13 cellular contexts compared by ENCODE assay signal in the genomic region with DNA sequence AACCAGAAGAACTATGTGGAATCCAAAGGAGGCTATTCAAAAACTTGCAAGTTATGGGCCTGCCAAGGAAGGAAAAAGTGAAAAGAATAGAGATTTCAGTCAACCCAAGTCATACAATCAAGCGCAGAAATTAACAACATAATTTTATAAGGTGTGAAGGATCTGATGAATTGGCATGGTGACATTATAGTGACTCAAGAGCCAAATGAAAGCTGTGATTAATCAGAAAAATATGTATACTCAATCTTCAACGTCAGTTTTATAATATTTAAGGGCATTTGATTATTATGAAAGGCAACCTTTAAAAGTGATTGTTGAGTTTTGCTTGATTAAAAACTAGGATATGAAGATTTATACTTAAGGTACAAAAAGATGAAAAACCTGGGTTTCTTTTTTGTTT. TPM values are rescaled to one million over a fixed set of nuclear protein-coding genes. Genes with fewer than 3 reads are reported as not detected.
A peak's percentile ranks its signal among the peaks of the same experiment; 100 is the strongest.
DNase-seq lines count a peak whose midpoint lies in the region; ATAC-seq and TF ChIP-seq lines count a peak whose summit lies in the region.
"Had no signal": no experiment of that assay in that cellular context is flagged by ENCODE, and none has a peak within 500 bp of the region (broad histone marks: within the 10 kb centered on the region; RNA-seq: fewer than 3 reads in every experiment).

No MANE protein-coding gene starts in this region.

- TF ChIP-seq CTCF in SK-N-SH (IDR thresholded peaks at IDR 0.05), result no peak
- TF ChIP-seq CTCF in Loucy (conservative IDR thresholded peaks at IDR 0.05; ENCODE audit: low read length), result no peak
- no peak for TF ChIP-seq CTCF in osteoblast (IDR thresholded peaks at IDR 0.05; ENCODE audit: extremely low read depth, low read depth, low read length)
- TF ChIP-seq CTCF in WTC11 (IDR thresholded peaks at IDR 0.05), result no peak

- H3K27ac ChIP-seq in SK-N-SH (ENCODE audit: low read depth in 2 of 2, low read length in 1 of 2) (peak overlapping the region in 1 of 2 experiments; percentile 63; a peak in 1 of 4 replicates), osteoblast (ENCODE audit: low read depth, low read length) (peak overlapping the region; percentile 11)
- H3K27ac ChIP-seq: right lobe of liver, thyroid gland had no signal

- no peaks in the 10 kb centered on the region for H3K9me2 ChIP-seq in SK-N-SH
- H3K9me2 ChIP-seq in Loucy (replicated peaks; ENCODE audit: low read depth, low read length), result no peaks in the 10 kb centered on the region

- H2AFZ ChIP-seq in SK-N-SH (ENCODE audit: low read depth), result 0 out of 2 replicates have a peak overlapping the region, but pooled peaks have one; percentile 19
- peak overlapping the region; percentile 37; the same call in 1 of the 2 replicates for H2AFZ ChIP-seq in Loucy (ENCODE audit: low read length)
- no peak overlapping the region for H2AFZ ChIP-seq in osteoblast (ENCODE audit: low read length)

- H3K27me3 ChIP-seq in SK-N-SH (ENCODE audit: insufficient read depth), result peaks cover 13% of the 10 kb centered on the region; the same call in 1 of the 2 replicates
- H3K27me3 ChIP-seq in Loucy (ENCODE audit: insufficient read depth, low read length, poor library complexity, severe bottlenecking), result no peaks in the 10 kb centered on the region
- H3K27me3 ChIP-seq in osteoblast (ENCODE audit: insufficient read depth, low read length), result no peaks in the 10 kb centered on the region
- H3K27me3 ChIP-seq: right lobe of liver, thyroid gland had no signal

- no peak for ATAC-seq in SK-N-SH treated with all-trans-retinoic acid at 6 μM for 48 hours
- no peak for ATAC-seq in WTC11
- ATAC-seq: right lobe of liver had no signal

- H4K20me1 ChIP-seq in SK-N-SH (ENCODE audit: insufficient read depth), result no peaks in the 10 kb centered on the region
- H4K20me1 ChIP-seq in Loucy (ENCODE audit: insufficient read depth, low read length, poor library complexity, severe bottlenecking), result no peaks in the 10 kb centered on the region
- no peaks in the 10 kb centered on the region for H4K20me1 ChIP-seq in osteoblast (ENCODE audit: insufficient read depth, low read length)

- H3F3A ChIP-seq in SK-N-SH (replicated peaks; ENCODE audit: insufficient read depth), result no peaks in the 10 kb centered on the region
- H3F3A ChIP-seq in Loucy (ENCODE audit: low read depth), result no peaks in the 10 kb centered on the region

- H3K27ac Mint-ChIP-seq in dendritic cell treated with granulocyte-macrophage colony-stimulating factor and Interleukin-4, amounts not matched to agents 40 ng/mL and 50 ng/mL, for 4 days, result peak overlapping the region; percentile 91
- no peak overlapping the region; the same call in 1 of the 2 replicates for H3K27ac Mint-ChIP-seq in WTC11

- H3K9me3 ChIP-seq in SK-N-SH, result no peaks in the 10 kb centered on the region
- no peaks in the 10 kb centered on the region for H3K9me3 ChIP-seq in Loucy (ENCODE audit: insufficient read depth, low read depth, low read length)
- no peaks in the 10 kb centered on the region for H3K9me3 ChIP-seq in osteoblast (ENCODE audit: low read depth, low read length)
- H3K9me3 ChIP-seq: right lobe of liver, thyroid gland had no signal

- no peaks in the 10 kb centered on the region for H3K9me3 Mint-ChIP-seq in dendritic cell treated with granulocyte-macrophage colony-stimulating factor and Interleukin-4, amounts not matched to agents 40 ng/mL and 50 ng/mL, for 4 days
- H3K9me3 Mint-ChIP-seq in WTC11, result no peaks in the 10 kb centered on the region

- 58% methylated on average over 2 of the region's 2 CpGs for WGBS in SK-N-SH (ENCODE audit: low lambda C conversion rate)

- H3K4me3 ChIP-seq in SK-N-SH (ENCODE audit: low read depth in 2 of 2, low read length in 1 of 2) (no peak overlapping the region), Loucy (ENCODE audit: low read length, poor library complexity, severe bottlenecking) (no peak overlapping the region), osteoblast (ENCODE audit: insufficient read depth, low read length) (no peak overlapping the region)
- H3K4me3 ChIP-seq: right lobe of liver, thyroid gland had no signal

- CTCF ChIA-PET in SK-N-SH (lab: Yijun Ruan, JAX) (interaction anchor here (2.1 to 3.2 kb wide), 2 partner anchors 12 to 55 kb away, joined by 8 to 23 read pairs; no protein-coding TSS in a partner anchor), WTC11 (lab: Charles Lee) (interaction anchor here (1.6 kb wide), 1 partner anchor 54 kb away, joined by 5 read pairs; no protein-coding TSS in a partner anchor)

- TF ChIP-seq RAD21 in SK-N-SH (IDR thresholded peaks at IDR 0.05; ENCODE audit: low read length), result no peak

- H3K9ac ChIP-seq in SK-N-SH (no peak overlapping the region), Loucy (ENCODE audit: low read depth, low read length, poor library complexity, severe bottlenecking) (no peak overlapping the region)

- H3K36me3 Mint-ChIP-seq in dendritic cell treated with granulocyte-macrophage colony-stimulating factor and Interleukin-4, amounts not matched to agents 40 ng/mL and 50 ng/mL, for 4 days (ENCODE audit: low read depth), result no peaks in the 10 kb centered on the region
- no peaks in the 10 kb centered on the region for H3K36me3 Mint-ChIP-seq in WTC11

- no peaks in the 10 kb centered on the region for H3K27me3 Mint-ChIP-seq in dendritic cell treated with granulocyte-macrophage colony-stimulating factor and Interleukin-4, amounts not matched to agents 40 ng/mL and 50 ng/mL, for 4 days
- H3K27me3 Mint-ChIP-seq in WTC11 (ENCODE audit: low read depth), result no peaks in the 10 kb centered on the region; the same call in 1 of the 2 replicates

- H3K79me2 ChIP-seq in SK-N-SH (ENCODE audit: insufficient read depth) (no peaks in the 10 kb centered on the region), Loucy (ENCODE audit: insufficient read depth, low read length) (no peaks in the 10 kb centered on the region), osteoblast (ENCODE audit: insufficient read depth, low read length) (no peaks in the 10 kb centered on the region)

- H3K4me1 ChIP-seq in SK-N-SH (ENCODE audit: control insufficient read depth in 1 of 2, insufficient read depth in 2 of 2, low read depth in 1 of 2, low read length in 1 of 2) (peaks cover 0 to 6% of the 10 kb centered on the region in 2 experiments; a peak in 2 of 4 replicates), Loucy (ENCODE audit: insufficient read depth, low read length, poor library complexity, severe bottlenecking) (peaks cover 25% of the 10 kb centered on the region), osteoblast (ENCODE audit: insufficient read depth, low read length) (peaks cover 17% of the 10 kb centered on the region)

- H3K36me3 ChIP-seq in SK-N-SH (replicated peaks in 1 of 2; ENCODE audit: control insufficient read depth in 1 of 2, insufficient read depth in 2 of 2, low read length in 1 of 2), result no peaks in the 10 kb centered on the region
- no peaks in the 10 kb centered on the region for H3K36me3 ChIP-seq in Loucy (ENCODE audit: insufficient read depth, low read length)
- no peaks in the 10 kb centered on the region for H3K36me3 ChIP-seq in osteoblast (ENCODE audit: insufficient read depth, low read length)
- H3K36me3 ChIP-seq: right lobe of liver, thyroid gland had no signal

- DNase-seq in SK-N-SH (no peak), osteoblast (ENCODE audit: insufficient read length, low spot score, missing footprints) (no peak), GM03348 (ENCODE audit: low spot score) (no peak), WTC11 (ENCODE audit: low spot score) (no peak)
- DNase-seq in stimulated activated CD4-positive, alpha-beta T cell treated with anti-CD3 and anti-CD28 coated beads, Interleukin-4, amount 100 ng/mL, for 24 hours, result no peak
- DNase-seq: 8988T, DMS 273 treated with DMSO at 0.1 percent for 48 hours, NCI-H510A, right lobe of liver, thyroid gland had no signal

- no peak overlapping the region for H3K4me2 ChIP-seq in SK-N-SH
- H3K4me2 ChIP-seq in Loucy (ENCODE audit: low read depth, low read length, poor library complexity, severe bottlenecking), result no peak overlapping the region
- no peak overlapping the region for H3K4me2 ChIP-seq in osteoblast (ENCODE audit: insufficient read depth, low read length)

- no peak overlapping the region for H3K4me3 Mint-ChIP-seq in dendritic cell treated with granulocyte-macrophage colony-stimulating factor and Interleukin-4, amounts not matched to agents 40 ng/mL and 50 ng/mL, for 4 days
- H3K4me3 Mint-ChIP-seq in WTC11, result no peak overlapping the region

- no peak for TF ChIP-seq EP300 in SK-N-SH (IDR thresholded peaks at IDR 0.05; ENCODE audit: borderline replicate concordance in 1 of 2, low read depth in 1 of 2, low read length in 1 of 2)

- H3K4me1 Mint-ChIP-seq in dendritic cell treated with granulocyte-macrophage colony-stimulating factor and Interleukin-4, amounts not matched to agents 40 ng/mL and 50 ng/mL, for 4 days (ENCODE audit: low read depth), result peaks cover 43% of the 10 kb centered on the region
- H3K4me1 Mint-ChIP-seq in WTC11, result peaks cover 16% of the 10 kb centered on the region

- intact Hi-C loops in dendritic cell treated with granulocyte-macrophage colony-stimulating factor and Interleukin-4, amounts not matched to agents 40 ng/mL and 50 ng/mL, for 4 days (cut with micrococcal nuclease), result no loop called here

- POLR2A ChIA-PET in SK-N-SH (lab: Yijun Ruan, JAX) (no interaction called here), WTC11 (lab: Charles Lee) (no interaction called here)

TF ChIP-seq in SK-N-SH, 30 proteins besides CTCF, POLR2A, EP300 and RAD21 (continues in another document):
- TF ChIP-seq TEAD4 (IDR thresholded peaks at IDR 0.05; ENCODE audit: borderline replicate concordance, insufficient read depth), result no peak

TF ChIP-seq in SK-N-SH treated with all-trans-retinoic acid at 6 μM for 48 hours, 23 proteins besides CTCF, POLR2A, EP300 and RAD21 (continues in another document):
- no peak for TF ChIP-seq ESRRG (CRISPR knock-in tag; IDR thresholded peaks at IDR 0.05)

TF ChIP-seq in WTC11, 78 proteins besides CTCF, POLR2A, EP300 and RAD21 (continues in another document):
- no peak for TF ChIP-seq KAT7 (CRISPR knock-in tag; IDR thresholded peaks at IDR 0.05; ENCODE audit: borderline replicate concordance)

RNA-seq across cellular contexts. Expression of a gene that starts 37.8 kb away (rescaled TPM):
- polyA plus RNA-seq in SK-N-SH (2012; rRNA removed), result 10.1 and 14.1 TPM in 2 replicates
- 13.2 and 14.4 TPM in 2 replicates for polyA plus RNA-seq in SK-N-SH (2012; cell fraction: cytosol; rRNA removed)
- 9.5 and 16.7 TPM in 2 replicates for polyA plus RNA-seq in SK-N-SH (2012; cell fraction: nucleus; rRNA removed)
- total RNA-seq in osteoblast (9.8 and 13.8 TPM in 2 replicates), WTC11 (2021) (8.0 to 10.9 TPM (median 8.8 TPM) in 3 replicates)

RNA-seq across cellular contexts. Expression of a gene that starts 46.5 kb away (rescaled TPM):
- polyA plus RNA-seq in SK-N-SH (2012; rRNA removed), result 141 and 161 TPM in 2 replicates
- polyA plus RNA-seq in SK-N-SH (2012; cell fraction: cytosol; rRNA removed), result 216 and 299 TPM in 2 replicates
- 49.3 and 52.3 TPM in 2 replicates for polyA plus RNA-seq in SK-N-SH (2012; cell fraction: nucleus; rRNA removed)
- 103 and 116 TPM in 2 replicates for total RNA-seq in osteoblast
- 150 to 161 TPM (median 159 TPM) in 3 replicates for total RNA-seq in WTC11 (2021)
